8 cellular contexts compared by ENCODE assay signal in the genomic region with DNA sequence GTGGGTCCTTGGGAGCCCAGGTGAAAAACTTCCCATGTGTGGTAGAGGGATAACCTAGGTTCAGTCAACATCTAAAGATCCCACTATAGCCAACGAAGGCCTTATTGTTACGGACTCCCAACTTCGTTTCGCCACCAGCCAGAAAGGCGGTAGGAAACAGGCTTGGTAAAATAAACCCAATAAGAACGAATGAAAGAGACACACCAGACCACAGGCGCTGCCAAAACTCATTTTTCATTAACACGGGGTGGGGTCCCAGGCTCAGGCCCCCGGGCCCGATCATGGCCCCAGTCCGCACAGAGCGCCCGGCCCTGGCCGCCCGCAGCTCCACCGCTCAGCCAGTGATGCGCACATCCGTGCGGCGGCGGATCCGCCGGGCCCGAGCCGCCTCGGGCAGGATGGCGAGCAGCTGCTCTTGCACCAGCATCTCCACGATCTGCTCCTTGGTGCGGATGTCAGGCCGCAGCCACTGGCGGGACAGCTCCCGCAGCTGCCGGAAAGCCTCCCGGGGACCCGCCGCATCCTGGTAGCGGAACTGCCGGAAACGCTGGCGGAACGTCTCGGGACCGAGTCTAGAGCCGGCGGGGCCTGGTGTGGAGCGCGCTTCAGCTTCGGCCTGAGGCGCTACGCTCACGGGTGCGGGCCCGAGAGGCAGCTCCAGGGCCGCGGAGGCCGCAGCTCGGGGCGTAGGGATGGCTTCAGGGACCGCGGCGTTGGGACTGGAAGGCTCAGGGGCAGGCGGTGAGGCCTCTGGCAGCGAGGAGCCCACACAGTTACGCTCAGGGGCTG. TPM values are rescaled to one million over a fixed set of nuclear protein-coding genes. Genes with fewer than 3 reads are reported as not detected.
DNase-seq lines count a peak whose midpoint lies in the region; ATAC-seq and TF ChIP-seq lines count a peak whose summit lies in the region.

No MANE protein-coding gene starts in this region.

- peak; percentile 54 for DNase-seq in GDM1 (lab: John Stamatoyannopoulos, UW)
- DNase-seq in HAP-1 (ENCODE audit: low spot score in 2 of 2), result peak in 1 of 2 experiments; percentile 42
- peak; percentile 42 for DNase-seq in MV-4-11 (lab: John Stamatoyannopoulos, UW)
- peak; percentile 64 to 69 for DNase-seq in activated CD4-positive, alpha-beta T cell treated with anti-CD3 and anti-CD28 coated beads, Interleukin-2, amount 50 U/mL, for 48 hours
- DNase-seq in dermis blood vessel endothelial cell, result peak; percentile 68
- peak; percentile 51 for DNase-seq in lung (ENCODE audit: low spot score)
- peak; percentile 41 for DNase-seq in stimulated activated CD8-positive, alpha-beta memory T cell treated with anti-CD3 and anti-CD28 coated beads, Interleukin-12 subunit alpha, Interleukin-12 subunit beta, amount 100 ng/mL, for 4 hours (ENCODE audit: low read depth)
- DNase-seq in SIG-M5 treated with dmso at 0.1 percent for 504 hours (lab: John Stamatoyannopoulos, UW; ENCODE audit: unreplicated experiment), result no peak

- ATAC-seq in lung (ENCODE audit: insufficient read depth, low FRiP score), result peak; percentile 38

- H3K4me3 ChIP-seq in HAP-1 (peak overlapping the region; percentile 99), lung (peak overlapping the region; percentile 70)

- peaks cover 4% of the 10 kb centered on the region for H3K4me1 ChIP-seq in HAP-1
- H3K4me1 ChIP-seq in lung (ENCODE audit: control insufficient read depth in 2 of 2, insufficient read depth in 2 of 2, low read length in 2 of 2), result peaks cover 5 to 13% of the 10 kb centered on the region in 2 donors

- H3K9me3 ChIP-seq in HAP-1 (no peaks in the 10 kb centered on the region), lung (ENCODE audit: control insufficient read depth in 2 of 2, insufficient read depth in 1 of 2, low read length in 1 of 2) (peaks cover 0 to 2% of the 10 kb centered on the region in 2 donors)

- H3K36me3 ChIP-seq in HAP-1 (replicated peaks) (peaks cover 12% of the 10 kb centered on the region), lung (ENCODE audit: control insufficient read depth in 2 of 2, insufficient read depth in 2 of 2, low read length in 2 of 2) (no peaks in the 10 kb centered on the region)

- H3K27me3 ChIP-seq in HAP-1 (ENCODE audit: low read depth), result no peaks in the 10 kb centered on the region
- H3K27me3 ChIP-seq in lung (ENCODE audit: control insufficient read depth, insufficient read depth), result no peaks in the 10 kb centered on the region

- in situ Hi-C loops in HAP-1 (cut with MboI; ENCODE audit: low sequenced_read_pairs), result no loop called here

- no peak for TF ChIP-seq CTCF in lung (IDR thresholded peaks at IDR 0.05; ENCODE audit: control extremely low read depth, extremely low read depth)

- peak overlapping the region; percentile 98 to 99 for H3K27ac ChIP-seq in lung (ENCODE audit: low read depth in 1 of 2, low read length in 1 of 2)

- WGBS in lung, 2 donors, result 1% methylated on average over 60 to 64 of the region's 64 CpGs

RNA-seq across cellular contexts. Expression of gene SCAND1, which starts 0.7 kb away (rescaled TPM):
- 59.1 and 89.0 TPM in 2 replicates for total RNA-seq in dermis blood vessel endothelial cell
- total RNA-seq in lung, result 10 to 100 TPM; 34.6 to 86.5 TPM
- polyA plus RNA-seq in lung, result 100 to 1,000 TPM; 108 to 279 TPM

RNA-seq across cellular contexts. Expression of gene CNBD2, which starts 14.8 kb away (rescaled TPM):
- total RNA-seq in dermis blood vessel endothelial cell, result 2.8 and 5.3 TPM in 2 replicates
- 1 to 10 TPM; 1.7 to 6.1 TPM for total RNA-seq in lung
- polyA plus RNA-seq in lung, result 10 to 100 TPM in 1 of 2 donors, 1 to 10 TPM in 1; 4.7 to 13.6 TPM
